20 cellular contexts compared by ENCODE assay signal in genomic region chr3:36175916-36176461, GRCh38.
"Had no signal": no experiment of that assay in that cellular context is flagged by ENCODE, and none has a peak within 500 bp of the region (broad histone marks: within the 10 kb centered on the region; RNA-seq: fewer than 3 reads in every experiment).

No MANE protein-coding gene starts in this region.

- H3K27me3 ChIP-seq: brain microvascular endothelial cell, hepatocyte, spleen had no signal

- H3K9me3 ChIP-seq: spleen, thoracic aorta had no signal

- H3K4me1 ChIP-seq: spleen had no signal

- H3K4me3 ChIP-seq: hepatocyte, spleen, thoracic aorta had no signal

- H3K79me2 ChIP-seq: hepatocyte had no signal

- H3K27ac Mint-ChIP-seq: activated CD8-positive, alpha-beta T cell treated with anti-CD3 and anti-CD28 coated beads, Interleukin-2, amount 10 ng/mL, durations not matched to agents 7 days and 5 days; activated naive CD4-positive, alpha-beta T cell treated with anti-CD3 and anti-CD28 coated beads, Interleukin-2, amount 50 U/mL, for 24 hours; activated T-helper 1 cell treated with anti-CD3 and anti-CD28 coated beads, Interleukin-12 subunit alpha, Interleukin-12 subunit beta, Interleukin-2, Interleukin-4 antibody, amounts not matched to agents 30 ng/mL and 10 ng/mL and 1 ng/mL, durations not matched to agents 14 hours and 24 hours and 36 hours; naive B cell; T-helper 1 cell treated with Interleukin-12 subunit alpha and Interleukin-12 subunit beta and Interleukin-4 antibody, amounts not matched to agents 30 μg/mL and 1 μg/mL, for 36 hours; type B pancreatic cell had no signal

- H3K36me3 Mint-ChIP-seq: activated naive CD4-positive, alpha-beta T cell treated with anti-CD3 and anti-CD28 coated beads, Interleukin-2, amount 50 U/mL, for 24 hours; naive B cell; type B pancreatic cell had no signal

- H3K36me3 ChIP-seq: brain microvascular endothelial cell, spleen, thoracic aorta had no signal

- DNase-seq: activated CD4-positive, alpha-beta T cell treated with anti-CD3 and anti-CD28 coated beads, Interleukin-2, amount 50 U/mL, for 1 hour; activated CD4-positive, CD25-positive, alpha-beta regulatory T cell treated with anti-CD3 and anti-CD28 coated beads, Interleukin-2, amount 50 U/mL, for 72 hours; activated CD8-positive, alpha-beta T cell treated with anti-CD3 and anti-CD28 coated beads, Interleukin-2, amount 10 ng/mL, durations not matched to agents 7 days and 5 days; activated gamma-delta T cell treated with Interleukin-2 at 50 U/mL for 16 hours; aorta; brain microvascular endothelial cell; central memory CD4-positive, alpha-beta T cell; dermis blood vessel endothelial cell; effector CD8-positive, alpha-beta T cell; glutamatergic neuron; naive B cell; spleen; stimulated activated CD4-positive, alpha-beta T cell treated with anti-CD3 and anti-CD28 coated beads, Interleukin-4, amount 100 ng/mL, for 1 hour; stimulated activated naive CD4-positive, alpha-beta T cell had no signal

- H3K9me3 Mint-ChIP-seq: activated naive CD4-positive, alpha-beta T cell treated with anti-CD3 and anti-CD28 coated beads, Interleukin-2, amount 50 U/mL, for 24 hours; activated T-helper 1 cell treated with anti-CD3 and anti-CD28 coated beads, Interleukin-12 subunit alpha, Interleukin-12 subunit beta, Interleukin-2, Interleukin-4 antibody, amounts not matched to agents 30 ng/mL and 10 ng/mL and 1 ng/mL, durations not matched to agents 14 hours and 24 hours and 36 hours; T-helper 1 cell treated with Interleukin-12 subunit alpha and Interleukin-12 subunit beta and Interleukin-4 antibody, amounts not matched to agents 30 μg/mL and 1 μg/mL, for 36 hours; type B pancreatic cell had no signal

- H3K27me3 Mint-ChIP-seq: activated naive CD4-positive, alpha-beta T cell treated with anti-CD3 and anti-CD28 coated beads, Interleukin-2, amount 50 U/mL, for 24 hours had no signal

- H2AFZ ChIP-seq: hepatocyte had no signal

- H3K4me1 Mint-ChIP-seq: activated naive CD4-positive, alpha-beta T cell treated with anti-CD3 and anti-CD28 coated beads, Interleukin-2, amount 50 U/mL, for 24 hours; naive B cell had no signal

- H3K27ac ChIP-seq: brain microvascular endothelial cell, hepatocyte, spleen, thoracic aorta had no signal

- H3K4me3 Mint-ChIP-seq: activated CD8-positive, alpha-beta T cell treated with anti-CD3 and anti-CD28 coated beads, Interleukin-2, amount 10 ng/mL, durations not matched to agents 7 days and 5 days; activated naive CD4-positive, alpha-beta T cell treated with anti-CD3 and anti-CD28 coated beads, Interleukin-2, amount 50 U/mL, for 24 hours; activated T-helper 1 cell treated with anti-CD3 and anti-CD28 coated beads, Interleukin-12 subunit alpha, Interleukin-12 subunit beta, Interleukin-2, Interleukin-4 antibody, amounts not matched to agents 30 ng/mL and 10 ng/mL and 1 ng/mL, durations not matched to agents 14 hours and 24 hours and 36 hours; naive B cell; T-helper 1 cell treated with Interleukin-12 subunit alpha and Interleukin-12 subunit beta and Interleukin-4 antibody, amounts not matched to agents 30 μg/mL and 1 μg/mL, for 36 hours; type B pancreatic cell had no signal

- H3K4me2 ChIP-seq: hepatocyte had no signal
